29 cellular contexts compared by ENCODE assay signal in the genomic region with DNA sequence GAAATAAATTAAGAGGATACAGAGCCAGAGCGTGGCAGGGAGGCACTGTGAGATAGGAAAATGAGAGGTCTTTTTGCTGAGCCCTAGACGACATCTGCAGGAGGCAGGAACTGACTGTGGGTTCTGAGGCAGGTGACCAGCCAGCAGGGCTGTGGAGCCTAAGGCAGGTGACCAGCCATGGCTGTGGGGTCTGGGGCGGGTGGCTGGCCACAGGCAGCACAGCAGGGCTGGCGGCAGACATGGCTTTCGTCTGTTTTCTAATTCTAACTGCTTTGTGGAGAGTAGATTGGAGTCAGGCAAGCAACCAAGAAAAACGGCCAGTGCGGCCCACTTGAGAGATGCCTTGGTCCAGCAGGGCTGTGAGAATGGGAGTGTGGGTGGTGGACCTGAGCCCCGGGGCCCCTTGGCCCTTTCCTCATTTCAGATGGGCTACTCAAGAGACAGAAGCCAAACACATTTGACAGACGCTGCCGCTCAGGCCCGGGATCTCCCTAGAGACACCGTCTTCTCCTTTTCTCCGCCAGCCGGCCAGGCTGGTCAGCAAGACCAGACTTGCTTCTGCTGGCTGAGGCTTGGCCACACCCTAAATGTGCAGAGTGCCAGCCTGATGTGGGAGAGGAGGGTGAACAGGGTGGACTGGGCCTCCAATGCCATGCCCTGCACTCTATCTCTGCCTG. TPM values are rescaled to one million over a fixed set of nuclear protein-coding genes. Genes with fewer than 3 reads are reported as not detected.
DNase-seq lines count a peak whose midpoint lies in the region; ATAC-seq and FAIRE-seq lines count a peak whose summit lies in the region.
"Had no signal": no experiment of that assay in that cellular context is flagged by ENCODE, and none has a peak within 500 bp of the region (broad histone marks: within the 10 kb centered on the region; RNA-seq: fewer than 3 reads in every experiment).

No MANE protein-coding gene starts in this region.

- DNase-seq in DMS 273 (lab: John Stamatoyannopoulos, UW; ENCODE audit: unreplicated experiment), result peak; percentile 85
- DNase-seq in NCI-H510A treated with DMSO at 0.1 percent for 48 hours (lab: John Stamatoyannopoulos, UW), result peak; percentile 23
- DNase-seq in mucosa of gallbladder (ENCODE audit: low spot score), result peak; percentile 6
- no peak for DNase-seq in NCI-H1436 treated with DMSO at 0.1 percent for 48 hours (lab: John Stamatoyannopoulos, UW)
- no peak for DNase-seq in RCC 7860 (ENCODE audit: low spot score)
- no peak for DNase-seq in activated T-cell treated with anti-CD3 and anti-CD28 coated beads for 4 hours
- DNase-seq: activated CD4-positive, alpha-beta T cell treated with anti-CD3 and anti-CD28 coated beads, Interleukin-2, amount 50 U/mL, for 1 hour; activated CD8-positive, alpha-beta memory T cell treated with anti-CD3 and anti-CD28 coated beads, Interleukin-2, amount 50 U/mL, for 48 hours; activated gamma-delta T cell treated with Interleukin-2 at 50 U/mL for 16 hours; colonic mucosa; heart right ventricle; Kasumi-1; left ventricle myocardium inferior; NCI-H1048; NCI-H2081 treated with DMSO at 0.1 percent for 48 hours; NCI-H524 treated with DMSO at 0.1 percent for 48 hours; RPMI8226; SK-N-SH; stimulated activated CD4-positive, alpha-beta T cell treated with anti-CD3 and anti-CD28 coated beads, Interleukin-2, amount 100 ng/mL, for 24 hours; T-helper 2 cell had no signal

- H3K27me3 ChIP-seq in esophagus (ENCODE audit: control insufficient read depth in 1 of 2, insufficient read depth in 2 of 2, low read length in 2 of 2), result no peaks in the 10 kb centered on the region
- H3K27me3 ChIP-seq: colonic mucosa had no signal

- no peaks in the 10 kb centered on the region for H3K9me3 ChIP-seq in esophagus (ENCODE audit: control insufficient read depth in 2 of 2, insufficient read depth in 1 of 2, low read depth in 1 of 2, low read length in 1 of 2)
- H3K9me3 ChIP-seq: colonic mucosa, HAP-1, heart right ventricle, left ventricle myocardium inferior, SK-N-SH, suprapubic skin had no signal

- no peaks in the 10 kb centered on the region for H3K36me3 ChIP-seq in esophagus (ENCODE audit: control insufficient read depth in 2 of 2, insufficient read depth in 2 of 2, low read length in 1 of 2)
- H3K36me3 ChIP-seq: colonic mucosa, HAP-1, heart right ventricle, left ventricle myocardium inferior, suprapubic skin had no signal

- peak overlapping the region; percentile 59 to 61 for H3K27ac ChIP-seq in esophagus (ENCODE audit: low read depth in 2 of 2, low read length in 1 of 2)
- H3K27ac ChIP-seq: C4-2B, colonic mucosa, heart right ventricle, left ventricle myocardium inferior, suprapubic skin had no signal

- whole genome bisulfite sequencing in esophagus, 2 donors, result 50 to 61% methylated on average over 14 of the region's 14 CpGs

- FAIRE-seq in RCC 7860 (lab: Jason Lieb, UNC), result no peak
- FAIRE-seq: D721Med, endometrium had no signal

- ATAC-seq in HG03571 (IDR thresholded peaks at IDR 0.05; ENCODE audit: unreplicated experiment), result no peak
- ATAC-seq: heart right ventricle; stimulated activated effector memory CD8-positive, alpha-beta T cell treated with anti-CD3 and anti-CD28 coated beads, Interleukin-12 subunit alpha, Interleukin-12 subunit beta, amount 100 ng/mL, for 72 hours had no signal

- no peak overlapping the region for H3K4me3 ChIP-seq in esophagus (ENCODE audit: low read depth in 1 of 2, low read length in 2 of 2)
- H3K4me3 ChIP-seq: colonic mucosa, HAP-1, heart right ventricle, left ventricle myocardium inferior, skin epidermis, suprapubic skin had no signal

- H3K4me1 ChIP-seq in esophagus (ENCODE audit: control insufficient read depth in 2 of 2, insufficient read depth in 2 of 2, low read length in 1 of 2), result peaks cover 2 to 11% of the 10 kb centered on the region in 2 donors
- H3K4me1 ChIP-seq: colonic mucosa, HAP-1, heart right ventricle, left ventricle myocardium inferior had no signal

RNA-seq across cellular contexts. Expression of a gene that starts 19.7 kb away (rescaled TPM):
- 1 to 10 TPM; 1.6 to 2.1 TPM for polyA plus RNA-seq in esophagus
- total RNA-seq in mucosa of gallbladder, result 3.9 TPM

Comparison
In these comparisons a context has a peak if more than half of its experiments do, and no peak if none do; other contexts are left out.
1. DNase-seq: peak in DMS 273 (single experiment), NCI-H510A treated with DMSO at 0.1 percent for 48 hours (single experiment) and mucosa of gallbladder (single experiment); none in NCI-H1436 treated with DMSO at 0.1 percent for 48 hours (single experiment), RCC 7860 (single experiment) and activated T-cell treated with anti-CD3 and anti-CD28 coated beads for 4 hours (single experiment).